In genomic region chr2:80361904-80362303, GRCh38 we compare ENCODE assay signal across 25 cellular contexts. TPM values are rescaled to one million over a fixed set of nuclear protein-coding genes. Genes with fewer than 3 reads are reported as not detected.
A peak's percentile ranks its signal among the peaks of the same experiment; 100 is the strongest.
DNase-seq lines count a peak whose midpoint lies in the region; ATAC-seq, FAIRE-seq and TF ChIP-seq lines count a peak whose summit lies in the region.
"Had no signal": no experiment of that assay in that cellular context is flagged by ENCODE, and none has a peak within 500 bp of the region (broad histone marks: within the 10 kb centered on the region; RNA-seq: fewer than 3 reads in every experiment).

No MANE protein-coding gene starts in this region.

- DNase-seq in D721Med (ENCODE audit: insufficient read length, low spot score) (no peak), NCI-H1694 treated with DMSO at 0.1 percent for 48 hours (lab: John Stamatoyannopoulos, UW) (peak; percentile 53), OCI-M1 (lab: John Stamatoyannopoulos, UW) (peak; percentile 1), cerebellar cortex (ENCODE audit: low spot score) (peak; percentile 3), psoas muscle (no peak), retina (no peak), NCI-H2107 (lab: John Stamatoyannopoulos, UW) (no peak)
- DNase-seq: CD4-positive, CD25-positive, alpha-beta regulatory T cell; GDM1; GOT3; HCEC 1CT; NCI-H1092; NCI-H1417 treated with DMSO at 0.1 percent for 48 hours; NCI-H1930; NCI-H345; NCI-H510A treated with DMSO at 0.1 percent for 48 hours; Peyer's patch; SIG-M5; T-helper 2 cell had no signal

- H3K27ac ChIP-seq in psoas muscle, result no peak overlapping the region
- H3K27ac ChIP-seq: Peyer's patch had no signal

- no peaks in the 10 kb centered on the region for H3K9me3 ChIP-seq in psoas muscle
- H3K9me3 ChIP-seq: Peyer's patch had no signal

- no peak for TF ChIP-seq CTCF in D721Med (IDR thresholded peaks at IDR 0.05; ENCODE audit: insufficient read depth, missing control alignments)
- no peak for TF ChIP-seq CTCF in psoas muscle (IDR thresholded peaks at IDR 0.05)

- FAIRE-seq in D721Med (lab: Jason Lieb, UNC), result peak; percentile 44
- FAIRE-seq: GM12878 had no signal

- no peak overlapping the region for H3K4me3 ChIP-seq in psoas muscle
- H3K4me3 ChIP-seq: GM12878, Peyer's patch had no signal

- no peaks in the 10 kb centered on the region for H3K36me3 ChIP-seq in psoas muscle (ENCODE audit: insufficient read depth in 1 of 2, low read depth in 1 of 2)
- H3K36me3 ChIP-seq: Peyer's patch had no signal

- ATAC-seq in HG02884 (IDR thresholded peaks at IDR 0.05; ENCODE audit: unreplicated experiment), result no peak
- no peak for ATAC-seq in psoas muscle
- ATAC-seq: GM12878 had no signal

- H3K27me3 ChIP-seq in psoas muscle (ENCODE audit: insufficient read depth in 3 of 3, low read length in 2 of 3), result no peaks in the 10 kb centered on the region
- H3K27me3 ChIP-seq: Peyer's patch had no signal

- H3K4me1 ChIP-seq in psoas muscle, result no peaks in the 10 kb centered on the region
- H3K4me1 ChIP-seq: Peyer's patch had no signal

- intact Hi-C loops in psoas muscle (cut with DNase I), result no loop called here

RNA-seq across cellular contexts. Expression of gene LRRTM1, which starts 57.4 kb away (rescaled TPM):
- total RNA-seq in psoas muscle, result under 1 TPM in 1 of 4 donors, not detected in 3; 0.36 TPM
- under 1 TPM in 2 of 3 donors, not detected in 1; 0.01 to 0.20 TPM for polyA plus RNA-seq in psoas muscle
- total RNA-seq: A172; CD4-positive, CD25-positive, alpha-beta regulatory T cell; GM12878; OCI-LY7; Peyer's patch had no signal
- polyA plus RNA-seq: BJ; CD4-positive, CD25-positive, alpha-beta regulatory T cell; GM12878; IgD-negative memory B cell had no signal

Comparison
In these comparisons a context has a peak if more than half of its experiments do, and no peak if none do; other contexts are left out.
1. DNase-seq: peak in NCI-H1694 treated with DMSO at 0.1 percent for 48 hours (single experiment), OCI-M1 (single experiment) and cerebellar cortex (single experiment); none in D721Med (single experiment), psoas muscle (0 of 2), retina (single experiment) and NCI-H2107 (single experiment).